Comparison of ENCODE assay signal across 1 cellular context in the genomic region with DNA sequence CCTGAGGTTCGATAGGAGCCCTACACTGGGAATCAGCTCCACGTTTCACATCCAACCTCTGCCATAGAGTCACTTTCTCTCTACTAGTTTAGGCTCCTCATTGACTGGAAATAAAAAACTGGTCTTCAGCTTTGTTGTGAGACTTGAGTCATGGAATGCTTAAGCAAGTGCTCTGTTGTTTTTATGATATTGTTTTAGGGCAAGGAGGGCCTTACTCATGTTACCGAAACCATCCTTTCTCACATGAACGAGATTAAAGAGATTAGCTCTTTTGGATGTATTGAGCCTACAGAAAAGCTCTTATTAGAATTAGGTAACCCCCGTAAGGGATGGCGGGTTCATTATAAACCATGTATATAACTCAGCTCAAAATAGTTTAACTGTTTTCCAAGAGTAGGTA.
TF ChIP-seq lines count a peak whose summit lies in the region.

No MANE protein-coding gene starts in this region.

TF ChIP-seq in HEK293, 187 proteins besides CTCF, POLR2A, EP300 and RAD21 (continued from another document and continues in another):
- TF ChIP-seq, protein P1, sequence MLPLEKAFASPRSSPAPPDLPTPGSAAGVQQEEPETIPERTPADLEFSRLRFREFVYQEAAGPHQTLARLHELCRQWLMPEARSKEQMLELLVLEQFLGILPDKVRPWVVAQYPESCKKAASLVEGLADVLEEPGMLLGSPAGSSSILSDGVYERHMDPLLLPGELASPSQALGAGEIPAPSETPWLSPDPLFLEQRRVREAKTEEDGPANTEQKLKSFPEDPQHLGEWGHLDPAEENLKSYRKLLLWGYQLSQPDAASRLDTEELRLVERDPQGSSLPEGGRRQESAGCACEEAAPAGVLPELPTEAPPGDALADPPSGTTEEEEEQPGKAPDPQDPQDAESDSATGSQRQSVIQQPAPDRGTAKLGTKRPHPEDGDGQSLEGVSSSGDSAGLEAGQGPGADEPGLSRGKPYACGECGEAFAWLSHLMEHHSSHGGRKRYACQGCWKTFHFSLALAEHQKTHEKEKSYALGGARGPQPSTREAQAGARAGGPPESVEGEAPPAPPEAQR (tag by site-specific recombination; IDR thresholded peaks at IDR 0.05) = no peak
- TF ChIP-seq, protein P2, sequence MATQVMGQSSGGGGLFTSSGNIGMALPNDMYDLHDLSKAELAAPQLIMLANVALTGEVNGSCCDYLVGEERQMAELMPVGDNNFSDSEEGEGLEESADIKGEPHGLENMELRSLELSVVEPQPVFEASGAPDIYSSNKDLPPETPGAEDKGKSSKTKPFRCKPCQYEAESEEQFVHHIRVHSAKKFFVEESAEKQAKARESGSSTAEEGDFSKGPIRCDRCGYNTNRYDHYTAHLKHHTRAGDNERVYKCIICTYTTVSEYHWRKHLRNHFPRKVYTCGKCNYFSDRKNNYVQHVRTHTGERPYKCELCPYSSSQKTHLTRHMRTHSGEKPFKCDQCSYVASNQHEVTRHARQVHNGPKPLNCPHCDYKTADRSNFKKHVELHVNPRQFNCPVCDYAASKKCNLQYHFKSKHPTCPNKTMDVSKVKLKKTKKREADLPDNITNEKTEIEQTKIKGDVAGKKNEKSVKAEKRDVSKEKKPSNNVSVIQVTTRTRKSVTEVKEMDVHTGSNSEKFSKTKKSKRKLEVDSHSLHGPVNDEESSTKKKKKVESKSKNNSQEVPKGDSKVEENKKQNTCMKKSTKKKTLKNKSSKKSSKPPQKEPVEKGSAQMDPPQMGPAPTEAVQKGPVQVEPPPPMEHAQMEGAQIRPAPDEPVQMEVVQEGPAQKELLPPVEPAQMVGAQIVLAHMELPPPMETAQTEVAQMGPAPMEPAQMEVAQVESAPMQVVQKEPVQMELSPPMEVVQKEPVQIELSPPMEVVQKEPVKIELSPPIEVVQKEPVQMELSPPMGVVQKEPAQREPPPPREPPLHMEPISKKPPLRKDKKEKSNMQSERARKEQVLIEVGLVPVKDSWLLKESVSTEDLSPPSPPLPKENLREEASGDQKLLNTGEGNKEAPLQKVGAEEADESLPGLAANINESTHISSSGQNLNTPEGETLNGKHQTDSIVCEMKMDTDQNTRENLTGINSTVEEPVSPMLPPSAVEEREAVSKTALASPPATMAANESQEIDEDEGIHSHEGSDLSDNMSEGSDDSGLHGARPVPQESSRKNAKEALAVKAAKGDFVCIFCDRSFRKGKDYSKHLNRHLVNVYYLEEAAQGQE (tag by site-specific recombination; IDR thresholded peaks at IDR 0.05) = no peak
- TF ChIP-seq ZBTB20 (tag by site-specific recombination; IDR thresholded peaks at IDR 0.05) (no peak), ZNF274 (IDR thresholded peaks at IDR 0.05; ENCODE audit: low read length) (no peak), ZNF274 (tag by site-specific recombination; IDR thresholded peaks at IDR 0.05; ENCODE audit: borderline replicate concordance) (no peak), ZNF548 (tag by site-specific recombination; IDR thresholded peaks at IDR 0.05) (no peak), ZNF350 (tag by site-specific recombination; IDR thresholded peaks at IDR 0.05) (no peak), ZNF529 (tag by site-specific recombination; IDR thresholded peaks at IDR 0.05; ENCODE audit: insufficient replicate concordance) (no peak), ZNF501 (tag by site-specific recombination; IDR thresholded peaks at IDR 0.05) (no peak), ZNF169 (tag by site-specific recombination; IDR thresholded peaks at IDR 0.05) (no peak), GFI1B (tag by site-specific recombination; IDR thresholded peaks at IDR 0.05) (no peak), ZNF19 (tag by site-specific recombination; IDR thresholded peaks at IDR 0.05; ENCODE audit: low read depth) (no peak), BCL11A (tag by site-specific recombination; IDR thresholded peaks at IDR 0.05; ENCODE audit: low read depth) (peak; percentile 43; the same call in 1 of the 2 replicates), ZNF544 (tag by site-specific recombination; IDR thresholded peaks at IDR 0.05) (no peak), ZNF792 (tag by site-specific recombination; IDR thresholded peaks at IDR 0.05) (no peak), ZNF239 (tag by site-specific recombination; IDR thresholded peaks at IDR 0.05) (no peak), FEZF1 (tag by site-specific recombination; IDR thresholded peaks at IDR 0.05) (0 out of 2 replicates have a peak, but pooled peaks have one; percentile 51), ZNF148 (tag by site-specific recombination; IDR thresholded peaks at IDR 0.05; ENCODE audit: borderline replicate concordance) (no peak), PRDM6 (tag by site-specific recombination; IDR thresholded peaks at IDR 0.05) (peak; percentile 35; the same call in 1 of the 2 replicates), ZNF24 (tag by site-specific recombination; IDR thresholded peaks at IDR 0.05) (no peak), ZBTB44 (tag by site-specific recombination; IDR thresholded peaks at IDR 0.05) (no peak), ZNF530 (tag by site-specific recombination; IDR thresholded peaks at IDR 0.05; ENCODE audit: low read depth) (no peak), ZNF133 (tag by site-specific recombination; IDR thresholded peaks at IDR 0.05) (no peak), BCL11B (tag by site-specific recombination; IDR thresholded peaks at IDR 0.05; ENCODE audit: low read depth) (no peak), SCRT2 (tag by site-specific recombination; IDR thresholded peaks at IDR 0.05) (no peak), ZNF138 (tag by site-specific recombination; IDR thresholded peaks at IDR 0.05; ENCODE audit: borderline replicate concordance) (no peak), ZNF211 (tag by site-specific recombination; IDR thresholded peaks at IDR 0.05; ENCODE audit: low read depth) (no peak), ZNF561 (tag by site-specific recombination; IDR thresholded peaks at IDR 0.05; ENCODE audit: borderline replicate concordance) (0 out of 2 replicates have a peak, but pooled peaks have one; percentile 40), ZFP69B (tag by site-specific recombination; IDR thresholded peaks at IDR 0.05) (no peak), ZNF677 (tag by site-specific recombination; IDR thresholded peaks at IDR 0.05) (no peak), HOXA7 (CRISPR knock-in tag; IDR thresholded peaks at IDR 0.05; ENCODE audit: borderline replicate concordance) (no peak), ZNF362 (tag by site-specific recombination; IDR thresholded peaks at IDR 0.05) (peak; percentile 41; the same call in 1 of the 2 replicates), WT1 (tag by site-specific recombination; IDR thresholded peaks at IDR 0.05) (peak; percentile 81), ZSCAN30 (tag by site-specific recombination; IDR thresholded peaks at IDR 0.05) (no peak), ZSCAN5A (tag by site-specific recombination; IDR thresholded peaks at IDR 0.05) (no peak), GLI2 (tag by site-specific recombination; IDR thresholded peaks at IDR 0.05; ENCODE audit: borderline replicate concordance, low read depth) (no peak), TRIM28 (IDR thresholded peaks at IDR 0.05; ENCODE audit: borderline replicate concordance, low read length) (no peak), KLF1 (tag by site-specific recombination; IDR thresholded peaks at IDR 0.05) (no peak), ZNF221 (tag by site-specific recombination; IDR thresholded peaks at IDR 0.05; ENCODE audit: borderline replicate concordance) (no peak), ZSCAN16 (tag by site-specific recombination; IDR thresholded peaks at IDR 0.05) (no peak), ZNF146 (tag by site-specific recombination; IDR thresholded peaks at IDR 0.05) (no peak), ZNF404 (tag by site-specific recombination; IDR thresholded peaks at IDR 0.05) (no peak), ZNF623 (tag by site-specific recombination; IDR thresholded peaks at IDR 0.05) (no peak), ZIC2 (tag by site-specific recombination; IDR thresholded peaks at IDR 0.05) (no peak)
- TF ChIP-seq, protein P3, sequence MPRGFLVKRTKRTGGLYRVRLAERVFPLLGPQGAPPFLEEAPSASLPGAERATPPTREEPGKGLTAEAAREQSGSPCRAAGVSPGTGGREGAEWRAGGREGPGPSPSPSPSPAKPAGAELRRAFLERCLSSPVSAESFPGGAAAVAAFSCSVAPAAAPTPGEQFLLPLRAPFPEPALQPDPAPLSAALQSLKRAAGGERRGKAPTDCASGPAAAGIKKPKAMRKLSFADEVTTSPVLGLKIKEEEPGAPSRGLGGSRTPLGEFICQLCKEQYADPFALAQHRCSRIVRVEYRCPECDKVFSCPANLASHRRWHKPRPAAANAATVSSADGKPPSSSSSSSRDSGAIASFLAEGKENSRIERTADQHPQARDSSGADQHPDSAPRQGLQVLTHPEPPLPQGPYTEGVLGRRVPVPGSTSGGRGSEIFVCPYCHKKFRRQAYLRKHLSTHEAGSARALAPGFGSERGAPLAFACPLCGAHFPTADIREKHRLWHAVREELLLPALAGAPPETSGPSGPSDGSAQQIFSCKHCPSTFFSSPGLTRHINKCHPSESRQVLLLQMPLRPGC (tag by site-specific recombination; IDR thresholded peaks at IDR 0.05) = 0 out of 2 replicates have a peak, but pooled peaks have one; percentile 23
